Comparison of ENCODE assay signal across 2 cellular contexts in the genomic region with DNA sequence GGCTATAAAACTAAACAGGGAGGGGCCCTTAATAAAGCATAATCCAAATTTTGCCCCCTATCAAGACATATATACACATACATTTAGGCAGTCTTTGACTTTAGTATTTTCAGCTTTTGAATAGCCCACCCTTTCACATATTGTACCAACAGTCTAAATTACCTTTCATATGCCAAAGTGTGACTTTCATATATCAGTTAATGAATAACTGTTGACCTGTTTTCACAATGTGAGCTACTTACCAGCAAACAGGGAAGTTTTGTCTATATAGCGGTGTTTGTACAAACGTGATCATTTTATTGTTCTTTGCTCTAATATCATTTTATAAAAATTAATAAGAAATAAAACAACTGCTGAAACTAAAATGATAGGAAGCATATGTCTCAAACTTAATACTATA.
TF ChIP-seq lines count a peak whose summit lies in the region.

No MANE protein-coding gene starts in this region.

TF ChIP-seq in HepG2, 621 proteins besides CTCF, POLR2A, EP300 and RAD21:
- TF ChIP-seq HOXA3 (CRISPR knock-in tag; IDR thresholded peaks at IDR 0.05) (no peak), FOXJ3 (CRISPR knock-in tag; IDR thresholded peaks at IDR 0.05; ENCODE audit: borderline replicate concordance) (no peak), ZNF598 (CRISPR knock-in tag; IDR thresholded peaks at IDR 0.05; ENCODE audit: borderline replicate concordance) (no peak), MYC (CRISPR knock-in tag; IDR thresholded peaks at IDR 0.05; ENCODE audit: borderline replicate concordance) (no peak), MIXL1 (CRISPR knock-in tag; IDR thresholded peaks at IDR 0.05) (no peak), SP140L (CRISPR knock-in tag; IDR thresholded peaks at IDR 0.05; ENCODE audit: borderline replicate concordance) (no peak), GTF3A (CRISPR knock-in tag; conservative IDR thresholded peaks at IDR 0.05) (no peak)
- TF ChIP-seq, protein P1, sequence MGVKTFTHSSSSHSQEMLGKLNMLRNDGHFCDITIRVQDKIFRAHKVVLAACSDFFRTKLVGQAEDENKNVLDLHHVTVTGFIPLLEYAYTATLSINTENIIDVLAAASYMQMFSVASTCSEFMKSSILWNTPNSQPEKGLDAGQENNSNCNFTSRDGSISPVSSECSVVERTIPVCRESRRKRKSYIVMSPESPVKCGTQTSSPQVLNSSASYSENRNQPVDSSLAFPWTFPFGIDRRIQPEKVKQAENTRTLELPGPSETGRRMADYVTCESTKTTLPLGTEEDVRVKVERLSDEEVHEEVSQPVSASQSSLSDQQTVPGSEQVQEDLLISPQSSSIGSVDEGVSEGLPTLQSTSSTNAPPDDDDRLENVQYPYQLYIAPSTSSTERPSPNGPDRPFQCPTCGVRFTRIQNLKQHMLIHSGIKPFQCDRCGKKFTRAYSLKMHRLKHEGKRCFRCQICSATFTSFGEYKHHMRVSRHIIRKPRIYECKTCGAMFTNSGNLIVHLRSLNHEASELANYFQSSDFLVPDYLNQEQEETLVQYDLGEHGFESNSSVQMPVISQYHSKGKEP (CRISPR knock-in tag; IDR thresholded peaks at IDR 0.05), result no peak
- TF ChIP-seq, protein P2, sequence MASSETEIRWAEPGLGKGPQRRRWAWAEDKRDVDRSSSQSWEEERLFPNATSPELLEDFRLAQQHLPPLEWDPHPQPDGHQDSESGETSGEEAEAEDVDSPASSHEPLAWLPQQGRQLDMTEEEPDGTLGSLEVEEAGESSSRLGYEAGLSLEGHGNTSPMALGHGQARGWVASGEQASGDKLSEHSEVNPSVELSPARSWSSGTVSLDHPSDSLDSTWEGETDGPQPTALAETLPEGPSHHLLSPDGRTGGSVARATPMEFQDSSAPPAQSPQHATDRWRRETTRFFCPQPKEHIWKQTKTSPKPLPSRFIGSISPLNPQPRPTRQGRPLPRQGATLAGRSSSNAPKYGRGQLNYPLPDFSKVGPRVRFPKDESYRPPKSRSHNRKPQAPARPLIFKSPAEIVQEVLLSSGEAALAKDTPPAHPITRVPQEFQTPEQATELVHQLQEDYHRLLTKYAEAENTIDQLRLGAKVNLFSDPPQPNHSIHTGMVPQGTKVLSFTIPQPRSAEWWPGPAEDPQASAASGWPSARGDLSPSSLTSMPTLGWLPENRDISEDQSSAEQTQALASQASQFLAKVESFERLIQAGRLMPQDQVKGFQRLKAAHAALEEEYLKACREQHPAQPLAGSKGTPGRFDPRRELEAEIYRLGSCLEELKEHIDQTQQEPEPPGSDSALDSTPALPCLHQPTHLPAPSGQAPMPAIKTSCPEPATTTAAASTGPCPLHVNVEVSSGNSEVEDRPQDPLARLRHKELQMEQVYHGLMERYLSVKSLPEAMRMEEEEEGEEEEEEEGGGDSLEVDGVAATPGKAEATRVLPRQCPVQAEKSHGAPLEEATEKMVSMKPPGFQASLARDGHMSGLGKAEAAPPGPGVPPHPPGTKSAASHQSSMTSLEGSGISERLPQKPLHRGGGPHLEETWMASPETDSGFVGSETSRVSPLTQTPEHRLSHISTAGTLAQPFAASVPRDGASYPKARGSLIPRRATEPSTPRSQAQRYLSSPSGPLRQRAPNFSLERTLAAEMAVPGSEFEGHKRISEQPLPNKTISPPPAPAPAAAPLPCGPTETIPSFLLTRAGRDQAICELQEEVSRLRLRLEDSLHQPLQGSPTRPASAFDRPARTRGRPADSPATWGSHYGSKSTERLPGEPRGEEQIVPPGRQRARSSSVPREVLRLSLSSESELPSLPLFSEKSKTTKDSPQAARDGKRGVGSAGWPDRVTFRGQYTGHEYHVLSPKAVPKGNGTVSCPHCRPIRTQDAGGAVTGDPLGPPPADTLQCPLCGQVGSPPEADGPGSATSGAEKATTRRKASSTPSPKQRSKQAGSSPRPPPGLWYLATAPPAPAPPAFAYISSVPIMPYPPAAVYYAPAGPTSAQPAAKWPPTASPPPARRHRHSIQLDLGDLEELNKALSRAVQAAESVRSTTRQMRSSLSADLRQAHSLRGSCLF (CRISPR knock-in tag; IDR thresholded peaks at IDR 0.05; ENCODE audit: borderline replicate concordance), result no peak

TF ChIP-seq in GM12878, 131 proteins besides CTCF, POLR2A, EP300 and RAD21:
- TF ChIP-seq MYB (IDR thresholded peaks at IDR 0.05; ENCODE audit: borderline replicate concordance, low read depth, low read length) (no peak), GATAD2B (conservative IDR thresholded peaks at IDR 0.05; ENCODE audit: low read depth) (no peak), BHLHE40 (IDR thresholded peaks at IDR 0.05; ENCODE audit: borderline replicate concordance in 1 of 2, low read depth in 2 of 2, low read length in 1 of 2) (peak in 1 of 2 experiments; percentile 8; a peak in 1 of 4 replicates), YY1 (IDR thresholded peaks at IDR 0.05; ENCODE audit: low read depth, low read length) (no peak), CBX3 (IDR thresholded peaks at IDR 0.05; ENCODE audit: borderline replicate concordance, low read depth) (no peak), TCF3 (IDR thresholded peaks at IDR 0.05; ENCODE audit: borderline replicate concordance, insufficient read depth, low read depth, low read length) (no peak), RUNX3 (IDR thresholded peaks at IDR 0.05; ENCODE audit: low read length) (no peak), ESRRA (IDR thresholded peaks at IDR 0.05; ENCODE audit: low read length) (no peak)
- TF ChIP-seq, protein P3, sequence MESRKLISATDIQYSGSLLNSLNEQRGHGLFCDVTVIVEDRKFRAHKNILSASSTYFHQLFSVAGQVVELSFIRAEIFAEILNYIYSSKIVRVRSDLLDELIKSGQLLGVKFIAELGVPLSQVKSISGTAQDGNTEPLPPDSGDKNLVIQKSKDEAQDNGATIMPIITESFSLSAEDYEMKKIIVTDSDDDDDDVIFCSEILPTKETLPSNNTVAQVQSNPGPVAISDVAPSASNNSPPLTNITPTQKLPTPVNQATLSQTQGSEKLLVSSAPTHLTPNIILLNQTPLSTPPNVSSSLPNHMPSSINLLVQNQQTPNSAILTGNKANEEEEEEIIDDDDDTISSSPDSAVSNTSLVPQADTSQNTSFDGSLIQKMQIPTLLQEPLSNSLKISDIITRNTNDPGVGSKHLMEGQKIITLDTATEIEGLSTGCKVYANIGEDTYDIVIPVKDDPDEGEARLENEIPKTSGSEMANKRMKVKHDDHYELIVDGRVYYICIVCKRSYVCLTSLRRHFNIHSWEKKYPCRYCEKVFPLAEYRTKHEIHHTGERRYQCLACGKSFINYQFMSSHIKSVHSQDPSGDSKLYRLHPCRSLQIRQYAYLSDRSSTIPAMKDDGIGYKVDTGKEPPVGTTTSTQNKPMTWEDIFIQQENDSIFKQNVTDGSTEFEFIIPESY (IDR thresholded peaks at IDR 0.05), result peak; percentile 38; the same call in 1 of the 2 replicates
- TF ChIP-seq, protein P4, sequence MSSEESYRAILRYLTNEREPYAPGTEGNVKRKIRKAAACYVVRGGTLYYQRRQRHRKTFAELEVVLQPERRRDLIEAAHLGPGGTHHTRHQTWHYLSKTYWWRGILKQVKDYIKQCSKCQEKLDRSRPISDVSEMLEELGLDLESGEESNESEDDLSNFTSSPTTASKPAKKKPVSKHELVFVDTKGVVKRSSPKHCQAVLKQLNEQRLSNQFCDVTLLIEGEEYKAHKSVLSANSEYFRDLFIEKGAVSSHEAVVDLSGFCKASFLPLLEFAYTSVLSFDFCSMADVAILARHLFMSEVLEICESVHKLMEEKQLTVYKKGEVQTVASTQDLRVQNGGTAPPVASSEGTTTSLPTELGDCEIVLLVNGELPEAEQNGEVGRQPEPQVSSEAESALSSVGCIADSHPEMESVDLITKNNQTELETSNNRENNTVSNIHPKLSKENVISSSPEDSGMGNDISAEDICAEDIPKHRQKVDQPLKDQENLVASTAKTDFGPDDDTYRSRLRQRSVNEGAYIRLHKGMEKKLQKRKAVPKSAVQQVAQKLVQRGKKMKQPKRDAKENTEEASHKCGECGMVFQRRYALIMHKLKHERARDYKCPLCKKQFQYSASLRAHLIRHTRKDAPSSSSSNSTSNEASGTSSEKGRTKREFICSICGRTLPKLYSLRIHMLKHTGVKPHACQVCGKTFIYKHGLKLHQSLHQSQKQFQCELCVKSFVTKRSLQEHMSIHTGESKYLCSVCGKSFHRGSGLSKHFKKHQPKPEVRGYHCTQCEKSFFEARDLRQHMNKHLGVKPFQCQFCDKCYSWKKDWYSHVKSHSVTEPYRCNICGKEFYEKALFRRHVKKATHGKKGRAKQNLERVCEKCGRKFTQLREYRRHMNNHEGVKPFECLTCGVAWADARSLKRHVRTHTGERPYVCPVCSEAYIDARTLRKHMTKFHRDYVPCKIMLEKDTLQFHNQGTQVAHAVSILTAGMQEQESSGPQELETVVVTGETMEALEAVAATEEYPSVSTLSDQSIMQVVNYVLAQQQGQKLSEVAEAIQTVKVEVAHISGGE (CRISPR knock-in tag; IDR thresholded peaks at IDR 0.05), result no peak
- TF ChIP-seq, protein P5, sequence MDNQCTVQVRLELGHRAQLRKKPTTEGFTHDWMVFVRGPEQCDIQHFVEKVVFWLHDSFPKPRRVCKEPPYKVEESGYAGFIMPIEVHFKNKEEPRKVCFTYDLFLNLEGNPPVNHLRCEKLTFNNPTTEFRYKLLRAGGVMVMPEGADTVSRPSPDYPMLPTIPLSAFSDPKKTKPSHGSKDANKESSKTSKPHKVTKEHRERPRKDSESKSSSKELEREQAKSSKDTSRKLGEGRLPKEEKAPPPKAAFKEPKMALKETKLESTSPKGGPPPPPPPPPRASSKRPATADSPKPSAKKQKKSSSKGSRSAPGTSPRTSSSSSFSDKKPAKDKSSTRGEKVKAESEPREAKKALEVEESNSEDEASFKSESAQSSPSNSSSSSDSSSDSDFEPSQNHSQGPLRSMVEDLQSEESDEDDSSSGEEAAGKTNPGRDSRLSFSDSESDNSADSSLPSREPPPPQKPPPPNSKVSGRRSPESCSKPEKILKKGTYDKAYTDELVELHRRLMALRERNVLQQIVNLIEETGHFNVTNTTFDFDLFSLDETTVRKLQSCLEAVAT (IDR thresholded peaks at IDR 0.05), result 0 out of 2 replicates have a peak, but pooled peaks have one; percentile 49
- TF ChIP-seq, protein P6, sequence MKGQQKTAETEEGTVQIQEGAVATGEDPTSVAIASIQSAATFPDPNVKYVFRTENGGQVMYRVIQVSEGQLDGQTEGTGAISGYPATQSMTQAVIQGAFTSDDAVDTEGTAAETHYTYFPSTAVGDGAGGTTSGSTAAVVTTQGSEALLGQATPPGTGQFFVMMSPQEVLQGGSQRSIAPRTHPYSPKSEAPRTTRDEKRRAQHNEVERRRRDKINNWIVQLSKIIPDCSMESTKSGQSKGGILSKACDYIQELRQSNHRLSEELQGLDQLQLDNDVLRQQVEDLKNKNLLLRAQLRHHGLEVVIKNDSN (IDR thresholded peaks at IDR 0.05; ENCODE audit: borderline replicate concordance, extremely low read length, insufficient read depth, low read depth, low read length), result no peak
